23 cellular contexts compared by ENCODE assay signal in the genomic region with DNA sequence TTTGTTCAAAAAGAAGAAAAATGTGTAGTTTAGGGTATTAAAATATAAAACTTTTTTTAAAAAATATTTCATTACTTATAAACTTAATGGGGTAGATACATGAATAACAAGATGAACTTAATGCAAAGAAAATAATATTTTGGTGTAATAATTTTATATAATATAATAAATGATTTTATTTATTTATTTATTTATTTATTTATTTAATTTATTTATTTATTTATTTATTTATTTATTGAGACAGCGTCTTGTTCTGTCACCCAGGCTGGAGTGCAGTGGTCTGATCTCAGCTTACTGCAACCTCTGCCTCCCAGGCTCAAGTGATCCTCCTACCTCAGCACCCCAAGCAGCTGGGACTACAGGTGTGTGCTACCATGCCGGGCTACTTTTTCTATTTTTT. TPM values are rescaled to one million over a fixed set of nuclear protein-coding genes. Genes with fewer than 3 reads are reported as not detected.
DNase-seq lines count a peak whose midpoint lies in the region; FAIRE-seq and TF ChIP-seq lines count a peak whose summit lies in the region.
"Had no signal": no experiment of that assay in that cellular context is flagged by ENCODE, and none has a peak within 500 bp of the region (broad histone marks: within the 10 kb centered on the region; RNA-seq: fewer than 3 reads in every experiment).

No MANE protein-coding gene starts in this region.

- H2BK12ac ChIP-seq in H9 (ENCODE audit: insufficient read length, low read depth, low read length): no peak overlapping the region

- no peak overlapping the region for H2BK120ac ChIP-seq in H9 (ENCODE audit: low read depth, low read length, poor library complexity, severe bottlenecking)

- H3K4me3 ChIP-seq in HEK293 (ENCODE audit: low read depth, low read length) (no peak overlapping the region), kidney (ENCODE audit: low read length in 2 of 2) (no peak overlapping the region), testis (no peak overlapping the region), right atrium auricular region (no peak overlapping the region)
- H3K4me3 ChIP-seq: GM23248 had no signal

- H3K27me3 ChIP-seq in testis (no peaks in the 10 kb centered on the region), right atrium auricular region (no peaks in the 10 kb centered on the region), H9 (ENCODE audit: insufficient read depth, low read length) (no peaks in the 10 kb centered on the region)

- intact Hi-C loops in kidney (cut with DNase I) (no loop called here), testis (cut with DNase I; ENCODE audit: low total_unique reads) (no loop called here)

- H2BK15ac ChIP-seq in H9 (ENCODE audit: low read depth, low read length): no peak overlapping the region

- TF ChIP-seq CTCF in HEK293 (tag by site-specific recombination; IDR thresholded peaks at IDR 0.05): no peak
- TF ChIP-seq CTCF in kidney (IDR thresholded peaks at IDR 0.05; ENCODE audit: borderline replicate concordance, extremely low read depth, insufficient read depth): no peak
- no peak for TF ChIP-seq CTCF in testis (IDR thresholded peaks at IDR 0.05)
- TF ChIP-seq CTCF in right atrium auricular region (IDR thresholded peaks at IDR 0.05): no peak
- TF ChIP-seq CTCF in H9 (conservative IDR thresholded peaks at IDR 0.05): no peak

- WGBS in testis, 2 donors: 85 to 89% methylated on average over 2 of the region's 2 CpGs
- no CpG with 5 or more reads among the region's 2 CpGs for WGBS in H9 (ENCODE audit: extremely low coverage, insufficient read length, low lambda C conversion rate)

- no peaks in the 10 kb centered on the region for H4K20me1 ChIP-seq in H9 (ENCODE audit: control insufficient read depth, insufficient read depth, insufficient read length)

- peaks cover 0 to 3% of the 10 kb centered on the region in 2 experiments; a peak in 1 of 4 replicates for H3K4me1 Mint-ChIP-seq in H9

- no peaks in the 10 kb centered on the region for H3K36me3 ChIP-seq in HEK293 (ENCODE audit: control insufficient read depth in 2 of 2, insufficient read depth in 1 of 2, low read length in 2 of 2)
- no peaks in the 10 kb centered on the region for H3K36me3 ChIP-seq in kidney (ENCODE audit: control insufficient read depth in 1 of 2, insufficient read depth in 2 of 2, low read length in 2 of 2)
- H3K36me3 ChIP-seq in testis (ENCODE audit: low read depth, missing control alignments): no peaks in the 10 kb centered on the region
- no peaks in the 10 kb centered on the region for H3K36me3 ChIP-seq in right atrium auricular region

- H2AFZ ChIP-seq in H9 (ENCODE audit: low read length): no peak overlapping the region
- H2AFZ ChIP-seq: GM23248 had no signal

- POLR2A ChIA-PET in HEK293 (lab: Yijun Ruan, JAX): no interaction called here

- H3K9ac ChIP-seq in kidney (ENCODE audit: low read length in 2 of 2) (no peak overlapping the region), H9 (ENCODE audit: extremely low read depth, insufficient read length, low read length) (no peak overlapping the region)
- H3K9ac ChIP-seq: GM23248 had no signal

- no peaks in the 10 kb centered on the region for H3K79me1 ChIP-seq in H9 (ENCODE audit: insufficient read depth, low read depth, low read length, poor library complexity, severe bottlenecking)

- H2BK5ac ChIP-seq in H9 (ENCODE audit: insufficient read length, low read length): no peak overlapping the region

- H3K4me1 ChIP-seq in HEK293 (ENCODE audit: control insufficient read depth, insufficient read depth, low read length): no peaks in the 10 kb centered on the region
- H3K4me1 ChIP-seq in kidney (ENCODE audit: control insufficient read depth in 1 of 2, insufficient read depth in 1 of 2, low read depth in 1 of 2, low read length in 2 of 2): no peaks in the 10 kb centered on the region
- H3K4me1 ChIP-seq in testis: no peaks in the 10 kb centered on the region
- no peaks in the 10 kb centered on the region for H3K4me1 ChIP-seq in right atrium auricular region
- no peaks in the 10 kb centered on the region for H3K4me1 ChIP-seq in H9 (ENCODE audit: insufficient read depth, low read length)

- no peak overlapping the region for H3K27ac Mint-ChIP-seq in H9
- H3K27ac Mint-ChIP-seq: CD4-positive, alpha-beta memory T cell; HFFc6 had no signal

- H3K14ac ChIP-seq in H9 (ENCODE audit: insufficient read depth, low read length): no peak overlapping the region

- H3K79me2 ChIP-seq in H9 (ENCODE audit: insufficient read depth, low read length): no peaks in the 10 kb centered on the region

- FAIRE-seq in A204.1 (lab: Jason Lieb, UNC) (peak; percentile 6), colon (lab: Jason Lieb, UNC) (peak; percentile 83), kidney (lab: Jason Lieb, UNC) (peak; percentile 92)
- FAIRE-seq: GM12892, GM19239, H1 had no signal

- H3K9me3 ChIP-seq in HEK293 (ENCODE audit: control insufficient read depth, insufficient read depth, low read depth, low read length): no peaks in the 10 kb centered on the region
- no peaks in the 10 kb centered on the region for H3K9me3 ChIP-seq in kidney (ENCODE audit: control insufficient read depth in 1 of 2, low read length in 2 of 2)
- H3K9me3 ChIP-seq in testis: no peaks in the 10 kb centered on the region
- H3K9me3 ChIP-seq in right atrium auricular region: no peaks in the 10 kb centered on the region
- no peaks in the 10 kb centered on the region for H3K9me3 ChIP-seq in H9 (ENCODE audit: control insufficient read depth, low read depth, low read length)

- no peak overlapping the region for H3K4ac ChIP-seq in H9 (ENCODE audit: low read depth, low read length)

- TF ChIP-seq POLR2A in testis (IDR thresholded peaks at IDR 0.05): no peak

- H3K9me3 Mint-ChIP-seq in H9: peaks cover 0 to 3% of the 10 kb centered on the region in 2 experiments; a peak in 3 of 5 replicates
- H3K9me3 Mint-ChIP-seq: CD4-positive, alpha-beta memory T cell had no signal

- no peak overlapping the region for H3K23ac ChIP-seq in H9 (ENCODE audit: insufficient read length, low read depth, low read length)

- H3K27me3 Mint-ChIP-seq in H9 (ENCODE audit: low read depth): no peaks in the 10 kb centered on the region; the same call in 1 of the 2 replicates
- H3K27me3 Mint-ChIP-seq: CD4-positive, alpha-beta memory T cell had no signal

- H3K36me3 Mint-ChIP-seq in H9 (ENCODE audit: insufficient read depth in 1 of 3, low read depth in 3 of 3): no peaks in the 10 kb centered on the region; a peak in 1 of 7 replicates
- H3K36me3 Mint-ChIP-seq: CD4-positive, alpha-beta memory T cell had no signal

- no peak overlapping the region for H4K8ac ChIP-seq in H9 (replicated peaks; ENCODE audit: insufficient read length, low read depth, low read length)

- H3K56ac ChIP-seq in H9 (ENCODE audit: insufficient read length, low read depth, low read length): no peak overlapping the region

- H2AK5ac ChIP-seq in H9 (ENCODE audit: insufficient read length, low read length): no peak overlapping the region

- CTCF ChIA-PET in HEK293 (lab: Yijun Ruan, JAX): no interaction called here

- H3K18ac ChIP-seq in H9 (ENCODE audit: insufficient read length, low read depth, low read length): no peak overlapping the region

- no peak overlapping the region for H2BK20ac ChIP-seq in H9 (ENCODE audit: low read depth, low read length, poor library complexity, severe bottlenecking)

- no peak overlapping the region for H3K27ac ChIP-seq in HEK293 (ENCODE audit: extremely low read depth, low read depth, low read length)
- no peak overlapping the region for H3K27ac ChIP-seq in kidney (ENCODE audit: low read depth in 2 of 2, low read length in 2 of 2)
- H3K27ac ChIP-seq in testis: no peak overlapping the region
- H3K27ac ChIP-seq in right atrium auricular region: no peak overlapping the region
- H3K27ac ChIP-seq in H9 (ENCODE audit: insufficient read length, low read depth, low read length): no peak overlapping the region
- H3K27ac ChIP-seq: 22Rv1, GM23248 had no signal

- H4K91ac ChIP-seq in H9 (ENCODE audit: insufficient read length, low read depth, low read length): no peak overlapping the region

- H3K4me3 Mint-ChIP-seq in H9: no peak overlapping the region
- H3K4me3 Mint-ChIP-seq: CD4-positive, alpha-beta memory T cell; HFFc6 had no signal

- H3K23me2 ChIP-seq in H9 (ENCODE audit: insufficient read length, low read depth, low read length, poor library complexity, severe bottlenecking): no peaks in the 10 kb centered on the region

- no peak overlapping the region for H3K4me2 ChIP-seq in H9 (ENCODE audit: insufficient read depth, insufficient read length, low read length)

- DNase-seq in kidney: no peak
- no peak for DNase-seq in testis
- DNase-seq in right atrium auricular region (ENCODE audit: low spot score): no peak
- no peak for DNase-seq in dermis blood vessel endothelial cell
- DNase-seq in H9: no peak
- DNase-seq: C1 segment of cervical spinal cord, Calu3, COR-L47, DMS53, DMS79 treated with DMSO at 0.1 percent for 48 hours, GM23248, H7, HFFc6 had no signal

- H4K5ac ChIP-seq in H9 (ENCODE audit: insufficient read length, low read depth, low read length): no peak overlapping the region

- H3T11ph ChIP-seq in H9 (ENCODE audit: low read length): no peak overlapping the region

TF ChIP-seq in HEK293, 187 proteins besides CTCF, POLR2A, EP300 and RAD21 (continues in another document):
- TF ChIP-seq, protein P1, sequence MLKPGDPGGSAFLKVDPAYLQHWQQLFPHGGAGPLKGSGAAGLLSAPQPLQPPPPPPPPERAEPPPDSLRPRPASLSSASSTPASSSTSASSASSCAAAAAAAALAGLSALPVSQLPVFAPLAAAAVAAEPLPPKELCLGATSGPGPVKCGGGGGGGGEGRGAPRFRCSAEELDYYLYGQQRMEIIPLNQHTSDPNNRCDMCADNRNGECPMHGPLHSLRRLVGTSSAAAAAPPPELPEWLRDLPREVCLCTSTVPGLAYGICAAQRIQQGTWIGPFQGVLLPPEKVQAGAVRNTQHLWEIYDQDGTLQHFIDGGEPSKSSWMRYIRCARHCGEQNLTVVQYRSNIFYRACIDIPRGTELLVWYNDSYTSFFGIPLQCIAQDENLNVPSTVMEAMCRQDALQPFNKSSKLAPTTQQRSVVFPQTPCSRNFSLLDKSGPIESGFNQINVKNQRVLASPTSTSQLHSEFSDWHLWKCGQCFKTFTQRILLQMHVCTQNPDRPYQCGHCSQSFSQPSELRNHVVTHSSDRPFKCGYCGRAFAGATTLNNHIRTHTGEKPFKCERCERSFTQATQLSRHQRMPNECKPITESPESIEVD (tag by site-specific recombination; IDR thresholded peaks at IDR 0.05): no peak
- TF ChIP-seq ZNF747 (tag by site-specific recombination; IDR thresholded peaks at IDR 0.05) (no peak), ZNF248 (tag by site-specific recombination; IDR thresholded peaks at IDR 0.05) (no peak), ZNF621 (tag by site-specific recombination; IDR thresholded peaks at IDR 0.05) (no peak)

RNA-seq across cellular contexts. Expression of a gene that starts 20.8 kb away (rescaled TPM):
- total RNA-seq in kidney (not detected), testis (1 to 10 TPM; 3.5 to 7.2 TPM), right atrium auricular region (not detected), dermis blood vessel endothelial cell (not detected in 2 replicates), H9 (2021) (0.24 and 0.26 TPM in 2 replicates)
- polyA plus RNA-seq in kidney (ENCODE audit: insufficient read depth, low read depth, low replicate concordance) (not detected), testis (ENCODE audit: insufficient read depth, low read depth, low replicate concordance) (3.4 TPM)
- total RNA-seq: A673; Calu3; CD4-positive, alpha-beta memory T cell; GM23248; HFFc6 had no signal
- polyA plus RNA-seq: BJ; CD4-positive, alpha-beta memory T cell; GM23248 had no signal
